ENCODE assay signal across 22 cellular contexts in genomic region chr14:65296876-65297275, GRCh38.
DNase-seq lines count a peak whose midpoint lies in the region; ATAC-seq, FAIRE-seq and TF ChIP-seq lines count a peak whose summit lies in the region.
"Had no signal": no experiment of that assay in that cellular context is flagged by ENCODE, and none has a peak within 500 bp of the region (broad histone marks: within the 10 kb centered on the region; RNA-seq: fewer than 3 reads in every experiment).

No MANE protein-coding gene starts in this region.

- peaks cover 50% of the 10 kb centered on the region for H3K4me1 Mint-ChIP-seq in activated naive CD8-positive, alpha-beta T cell (ENCODE audit: low read depth)
- peaks cover 57% of the 10 kb centered on the region for H3K4me1 Mint-ChIP-seq in activated naive CD8-positive, alpha-beta T cell treated with anti-CD3 and anti-CD28 coated beads, Interleukin-2, amount 50 U/mL, for 24 hours
- H3K4me1 Mint-ChIP-seq in stimulated activated naive B cell treated with anti-CD40 and anti-IgM and Interleukin-4, amounts not matched to agents 10 μg/mL and 1 μg/mL and 100 μg/mL, for 72 hours = peaks cover 17 to 29% of the 10 kb centered on the region in 2 donors

- H3K9me3 Mint-ChIP-seq in activated naive CD8-positive, alpha-beta T cell (ENCODE audit: low read depth) = no peaks in the 10 kb centered on the region
- no peaks in the 10 kb centered on the region for H3K9me3 Mint-ChIP-seq in activated naive CD8-positive, alpha-beta T cell treated with anti-CD3 and anti-CD28 coated beads, Interleukin-2, amount 50 U/mL, for 24 hours
- no peaks in the 10 kb centered on the region for H3K9me3 Mint-ChIP-seq in stimulated activated naive B cell treated with anti-CD40 and anti-IgM and Interleukin-4, amounts not matched to agents 10 μg/mL and 1 μg/mL and 100 μg/mL, for 72 hours
- H3K9me3 Mint-ChIP-seq: CD4-positive, alpha-beta T cell had no signal

- no peaks in the 10 kb centered on the region for H3K27me3 Mint-ChIP-seq in activated naive CD8-positive, alpha-beta T cell
- no peaks in the 10 kb centered on the region for H3K27me3 Mint-ChIP-seq in activated naive CD8-positive, alpha-beta T cell treated with anti-CD3 and anti-CD28 coated beads, Interleukin-2, amount 50 U/mL, for 24 hours
- no peaks in the 10 kb centered on the region for H3K27me3 Mint-ChIP-seq in stimulated activated naive B cell treated with anti-CD40 and anti-IgM and Interleukin-4, amounts not matched to agents 10 μg/mL and 1 μg/mL and 100 μg/mL, for 72 hours
- H3K27me3 Mint-ChIP-seq: CD4-positive, alpha-beta T cell had no signal

- H3K27ac Mint-ChIP-seq in activated naive CD8-positive, alpha-beta T cell = peak overlapping the region; percentile 16
- no peak overlapping the region for H3K27ac Mint-ChIP-seq in activated naive CD8-positive, alpha-beta T cell treated with anti-CD3 and anti-CD28 coated beads, Interleukin-2, amount 50 U/mL, for 24 hours
- H3K27ac Mint-ChIP-seq in stimulated activated naive B cell treated with anti-CD40 and anti-IgM and Interleukin-4, amounts not matched to agents 10 μg/mL and 1 μg/mL and 100 μg/mL, for 72 hours = no peak overlapping the region
- H3K27ac Mint-ChIP-seq: CD4-positive, alpha-beta T cell had no signal

- no peaks in the 10 kb centered on the region for H3K9me3 ChIP-seq in body of pancreas
- H3K9me3 ChIP-seq: Caco-2, HAP-1, SK-N-SH had no signal

- TF ChIP-seq CTCF in body of pancreas (IDR thresholded peaks at IDR 0.05) = no peak
- TF ChIP-seq CTCF in GM20000 (IDR thresholded peaks at IDR 0.05; ENCODE audit: extremely low read depth, missing control alignments) = no peak

- peaks cover 65% of the 10 kb centered on the region for H3K4me1 ChIP-seq in body of pancreas
- H3K4me1 ChIP-seq: HAP-1 had no signal

- peak in 2 of 3 donors; percentile 5 to 39 for TF ChIP-seq POLR2A in body of pancreas (IDR thresholded peaks at IDR 0.05)

- no peaks in the 10 kb centered on the region for H3K27me3 ChIP-seq in body of pancreas

- H3K36me3 Mint-ChIP-seq in activated naive CD8-positive, alpha-beta T cell = no peaks in the 10 kb centered on the region
- H3K36me3 Mint-ChIP-seq in activated naive CD8-positive, alpha-beta T cell treated with anti-CD3 and anti-CD28 coated beads, Interleukin-2, amount 50 U/mL, for 24 hours (ENCODE audit: low read depth) = peaks cover 2% of the 10 kb centered on the region
- H3K36me3 Mint-ChIP-seq in stimulated activated naive B cell treated with anti-CD40 and anti-IgM and Interleukin-4, amounts not matched to agents 10 μg/mL and 1 μg/mL and 100 μg/mL, for 72 hours = no peaks in the 10 kb centered on the region

- peak; percentile 89 for FAIRE-seq in HTR-8/SVneo (lab: Jason Lieb, UNC)
- FAIRE-seq: A204.1, HepG2 had no signal

- no peak for DNase-seq in activated naive CD8-positive, alpha-beta T cell treated with anti-CD3 and anti-CD28 coated beads, Interleukin-2, amount 50 U/mL, for 24 hours
- DNase-seq in HTR-8/SVneo (ENCODE audit: insufficient read length, low spot score) = no peak
- DNase-seq in body of pancreas = no peak
- no peak for DNase-seq in stimulated activated naive B cell treated with anti-CD40 and anti-IgM and Interleukin-4, amounts not matched to agents 10 μg/mL and 1 μg/mL and 100 μg/mL, for 72 hours
- DNase-seq in GM20000 (ENCODE audit: low spot score) = no peak
- DNase-seq: Caco-2; CD4-positive, alpha-beta T cell; DMS153; GDM1; KG1; NCI-H1694 treated with DMSO at 0.1 percent for 48 hours; NCI-H748 treated with DMSO at 0.1 percent for 48 hours; NK-92 treated with Interleukin-12 subunit alpha and Interleukin-12 subunit beta, amount 100 ng/mL, for 24 hours; OCI-M1; SHP77 treated with DMSO at 0.1 percent for 48 hours; SK-N-SH had no signal

- intact Hi-C loops in body of pancreas (cut with DNase I) = no loop called here

- peak overlapping the region; percentile 88 to 93 (median 90) for H3K27ac ChIP-seq in body of pancreas
- H3K27ac ChIP-seq: GM23248 had no signal

- H3K4me3 Mint-ChIP-seq in activated naive CD8-positive, alpha-beta T cell = no peak overlapping the region
- no peak overlapping the region for H3K4me3 Mint-ChIP-seq in activated naive CD8-positive, alpha-beta T cell treated with anti-CD3 and anti-CD28 coated beads, Interleukin-2, amount 50 U/mL, for 24 hours
- no peak overlapping the region for H3K4me3 Mint-ChIP-seq in stimulated activated naive B cell treated with anti-CD40 and anti-IgM and Interleukin-4, amounts not matched to agents 10 μg/mL and 1 μg/mL and 100 μg/mL, for 72 hours
- H3K4me3 Mint-ChIP-seq: CD4-positive, alpha-beta T cell had no signal

- H3K36me3 ChIP-seq in body of pancreas (replicated peaks in 1 of 2; ENCODE audit: insufficient read depth in 1 of 2, low read depth in 2 of 2) = no peaks in the 10 kb centered on the region
- H3K36me3 ChIP-seq: HAP-1 had no signal

- no peak for ATAC-seq in activated naive CD8-positive, alpha-beta T cell treated with anti-CD3 and anti-CD28 coated beads, Interleukin-2, amount 50 U/mL, for 24 hours
- ATAC-seq in body of pancreas (no peak), HG02938 (IDR thresholded peaks at IDR 0.05; ENCODE audit: unreplicated experiment) (no peak)
- ATAC-seq in stimulated activated naive B cell treated with anti-CD40 and anti-IgM and Interleukin-4, amounts not matched to agents 10 μg/mL and 1 μg/mL and 100 μg/mL, for 72 hours (replicated peaks) = no peak
- ATAC-seq: HepG2 had no signal

- H3K4me3 ChIP-seq in body of pancreas = no peak overlapping the region
- H3K4me3 ChIP-seq: GM23248, HAP-1 had no signal

- 56 to 74% methylated on average over 4 of the region's 4 CpGs for WGBS in body of pancreas, 2 donors
